In genomic region chr11:210803-211180, GRCh38 we compare ENCODE assay signal across 11 cellular contexts.
DNase-seq lines count a peak whose midpoint lies in the region; ATAC-seq lines count a peak whose summit lies in the region.
"Had no signal": no experiment of that assay in that cellular context is flagged by ENCODE, and none has a peak within 500 bp of the region (broad histone marks: within the 10 kb centered on the region; RNA-seq: fewer than 3 reads in every experiment).

No MANE protein-coding gene starts in this region.

- peaks cover 29% of the 10 kb centered on the region for H3K4me1 Mint-ChIP-seq in activated T-cell treated with anti-CD3 and anti-CD28 coated beads, Interleukin-2, amount 50 U/mL, for 24 hours (ENCODE audit: low read depth)
- peaks cover 34 to 40% of the 10 kb centered on the region in 2 donors for H3K4me1 Mint-ChIP-seq in effector memory CD8-positive, alpha-beta T cell (ENCODE audit: low read depth in 2 of 2)
- peaks cover 45% of the 10 kb centered on the region for H3K4me1 Mint-ChIP-seq in stimulated activated effector memory CD8-positive, alpha-beta T cell treated with anti-CD3 and anti-CD28 coated beads, Interleukin-12 subunit alpha, Interleukin-12 subunit beta, amount 100 ng/mL, for 72 hours

- peaks cover 92% of the 10 kb centered on the region for H3K36me3 Mint-ChIP-seq in activated T-cell treated with anti-CD3 and anti-CD28 coated beads, Interleukin-2, amount 50 U/mL, for 24 hours (ENCODE audit: low read depth)
- peaks cover 72% of the 10 kb centered on the region for H3K36me3 Mint-ChIP-seq in effector memory CD8-positive, alpha-beta T cell (ENCODE audit: insufficient read depth)
- peaks cover 90% of the 10 kb centered on the region for H3K36me3 Mint-ChIP-seq in stimulated activated effector memory CD8-positive, alpha-beta T cell treated with anti-CD3 and anti-CD28 coated beads, Interleukin-12 subunit alpha, Interleukin-12 subunit beta, amount 100 ng/mL, for 72 hours

- DNase-seq in activated T-cell treated with anti-CD3 and anti-CD28 coated beads, Interleukin-2, amount 50 U/mL, for 24 hours = no peak
- no peak for DNase-seq in activated T-cell treated with anti-CD3 and anti-CD28 coated beads, Interleukin-2, amount 50 U/mL, for 48 hours
- DNase-seq in effector memory CD8-positive, alpha-beta T cell = no peak
- no peak for DNase-seq in stimulated activated effector memory CD8-positive, alpha-beta T cell treated with anti-CD3 and anti-CD28 coated beads, Interleukin-12 subunit alpha, Interleukin-12 subunit beta, amount 100 ng/mL, for 72 hours (ENCODE audit: low spot score in 2 of 2)
- DNase-seq in NCI-H510A (lab: John Stamatoyannopoulos, UW) = no peak
- DNase-seq: amygdala, BE2C, heart left ventricle, NCI-H1930, occipital lobe had no signal

- peak overlapping the region; percentile 97 for H3K27ac Mint-ChIP-seq in activated T-cell treated with anti-CD3 and anti-CD28 coated beads, Interleukin-2, amount 50 U/mL, for 24 hours
- H3K27ac Mint-ChIP-seq in effector memory CD8-positive, alpha-beta T cell = peak overlapping the region in 1 of 2 donors; percentile 97
- peak overlapping the region; percentile 99 for H3K27ac Mint-ChIP-seq in stimulated activated effector memory CD8-positive, alpha-beta T cell treated with anti-CD3 and anti-CD28 coated beads, Interleukin-12 subunit alpha, Interleukin-12 subunit beta, amount 100 ng/mL, for 72 hours

- no peaks in the 10 kb centered on the region for H3K27me3 Mint-ChIP-seq in activated T-cell treated with anti-CD3 and anti-CD28 coated beads, Interleukin-2, amount 50 U/mL, for 24 hours
- no peaks in the 10 kb centered on the region for H3K27me3 Mint-ChIP-seq in effector memory CD8-positive, alpha-beta T cell

- no peak for ATAC-seq in effector memory CD8-positive, alpha-beta T cell (replicated peaks)
- no peak for ATAC-seq in stimulated activated effector memory CD8-positive, alpha-beta T cell treated with anti-CD3 and anti-CD28 coated beads, Interleukin-12 subunit alpha, Interleukin-12 subunit beta, amount 100 ng/mL, for 72 hours
- ATAC-seq in GM18858 (IDR thresholded peaks at IDR 0.05; ENCODE audit: unreplicated experiment) = no peak
- ATAC-seq: heart left ventricle had no signal

- no peaks in the 10 kb centered on the region for H3K9me3 Mint-ChIP-seq in activated T-cell treated with anti-CD3 and anti-CD28 coated beads, Interleukin-2, amount 50 U/mL, for 24 hours
- H3K9me3 Mint-ChIP-seq in effector memory CD8-positive, alpha-beta T cell = no peaks in the 10 kb centered on the region
- H3K9me3 Mint-ChIP-seq in stimulated activated effector memory CD8-positive, alpha-beta T cell treated with anti-CD3 and anti-CD28 coated beads, Interleukin-12 subunit alpha, Interleukin-12 subunit beta, amount 100 ng/mL, for 72 hours = no peaks in the 10 kb centered on the region

- H3K4me3 Mint-ChIP-seq in activated T-cell treated with anti-CD3 and anti-CD28 coated beads, Interleukin-2, amount 50 U/mL, for 24 hours = peak overlapping the region; percentile 47
- peak overlapping the region; percentile 92 to 94 for H3K4me3 Mint-ChIP-seq in effector memory CD8-positive, alpha-beta T cell
- H3K4me3 Mint-ChIP-seq in stimulated activated effector memory CD8-positive, alpha-beta T cell treated with anti-CD3 and anti-CD28 coated beads, Interleukin-12 subunit alpha, Interleukin-12 subunit beta, amount 100 ng/mL, for 72 hours = peak overlapping the region; percentile 99

Comparison
In these comparisons a context has a peak if more than half of its experiments do, and no peak if none do; other contexts are left out.
1. H3K4me3 Mint-ChIP-seq: peak in every context shown above with its lines; median percentile 99 in stimulated activated effector memory CD8-positive, alpha-beta T cell treated with anti-CD3 and anti-CD28 coated beads, Interleukin-12 subunit alpha, Interleukin-12 subunit beta, amount 100 ng/mL, for 72 hours; 93 in effector memory CD8-positive, alpha-beta T cell; 47 in activated T-cell treated with anti-CD3 and anti-CD28 coated beads, Interleukin-2, amount 50 U/mL, for 24 hours.